ENCODE assay signal across 17 cellular contexts in genomic region chr2:166282178-166282577, GRCh38.
"Had no signal": no experiment of that assay in that cellular context is flagged by ENCODE, and none has a peak within 500 bp of the region (broad histone marks: within the 10 kb centered on the region; RNA-seq: fewer than 3 reads in every experiment).

No MANE protein-coding gene starts in this region.

- H3K9me3 ChIP-seq: esophagus squamous epithelium, tibial artery had no signal

- H3K27ac ChIP-seq: brain microvascular endothelial cell, esophagus squamous epithelium, tibial artery, WERI-Rb-1 had no signal

- ATAC-seq: activated T-helper 17 cell treated with anti-CD3 and anti-CD28 coated beads, Interleukin-2, amount 50 U/mL, for 72 hours; natural killer cell treated with Interleukin-12 subunit alpha and Interleukin-12 subunit beta and Interleukin-15 and Interleukin-18, amount 100 ng/mL, for 72 hours had no signal

- DNase-seq: activated CD4-positive, alpha-beta T cell treated with anti-CD3 and anti-CD28 coated beads, Interleukin-2, amount 50 U/mL, for 48 hours; activated naive CD4-positive, alpha-beta T cell treated with Interleukin-2 at 50 U/mL for 16 hours; anterior cingulate cortex; brain microvascular endothelial cell; cortex of kidney; effector CD4-positive, alpha-beta T cell; esophagus squamous epithelium; kidney glomerular epithelial cell; mesendoderm; nucleus accumbens; stimulated activated CD4-positive, alpha-beta T cell treated with anti-CD3 and anti-CD28 coated beads, Interleukin-15, amount 100 ng/mL, for 24 hours; stimulated activated CD4-positive, alpha-beta T cell treated with anti-CD3 and anti-CD28 coated beads, Interleukin-4, amount 100 ng/mL, for 24 hours; stimulated activated naive CD4-positive, alpha-beta T cell; tibial artery; WERI-Rb-1 had no signal

- H3K4me3 ChIP-seq: esophagus squamous epithelium, tibial artery had no signal

- H3K36me3 ChIP-seq: brain microvascular endothelial cell, esophagus squamous epithelium, tibial artery, WERI-Rb-1 had no signal

- H3K4me1 ChIP-seq: esophagus squamous epithelium, tibial artery had no signal

- H3K27me3 ChIP-seq: brain microvascular endothelial cell, esophagus squamous epithelium, tibial artery had no signal
